Comparison of ENCODE assay signal across 29 cellular contexts in the genomic region with DNA sequence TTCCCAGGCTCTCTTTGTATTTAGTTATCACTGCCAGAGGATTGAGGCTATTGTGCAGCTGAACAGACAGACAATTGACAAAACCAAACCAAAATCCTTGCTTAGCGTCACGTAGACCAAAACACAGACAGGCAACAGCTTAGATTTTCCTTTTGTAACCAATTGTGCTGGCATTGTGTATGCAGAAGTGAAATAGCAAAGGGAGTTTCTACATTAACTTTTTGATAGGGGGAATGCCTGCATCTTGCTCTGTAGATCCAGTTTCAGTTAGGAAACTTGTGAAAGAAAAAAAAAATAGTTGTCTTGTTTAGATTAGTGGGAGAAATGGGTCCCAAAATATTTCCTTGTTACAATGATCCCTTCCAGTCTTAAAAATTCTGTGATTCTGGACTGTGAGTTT.
"Had no signal": no experiment of that assay in that cellular context is flagged by ENCODE, and none has a peak within 500 bp of the region (broad histone marks: within the 10 kb centered on the region; RNA-seq: fewer than 3 reads in every experiment).

No MANE protein-coding gene starts in this region.

- ATAC-seq: activated CD4-positive, CD25-positive, alpha-beta regulatory T cell treated with anti-CD3 and anti-CD28 coated beads, Interleukin-2, amount 50 U/mL, for 24 hours; gastroesophageal sphincter; left cardiac atrium; left ventricle myocardium superior; psoas muscle had no signal

- H3K27ac Mint-ChIP-seq: activated naive CD8-positive, alpha-beta T cell; mesothelial cell of epicardium; naive B cell; stimulated activated naive B cell treated with anti-CD40 and anti-IgM and Interleukin-4, amounts not matched to agents 10 μg/mL and 1 μg/mL and 100 μg/mL, for 72 hours had no signal

- H3K4me2 ChIP-seq: hepatocyte had no signal

- H3K9me3 ChIP-seq: gastroesophageal sphincter, psoas muscle, sigmoid colon, tibial nerve had no signal

- DNase-seq: activated CD4-positive, alpha-beta T cell treated with anti-CD3 and anti-CD28 coated beads for 48 hours; activated CD4-positive, alpha-beta T cell treated with anti-CD3 and anti-CD28 coated beads, Interleukin-2, amount 50 U/mL, for 48 hours; activated CD8-positive, alpha-beta memory T cell treated with anti-CD3 and anti-CD28 coated beads for 24 hours; activated effector memory CD4-positive, alpha-beta T cell treated with Interleukin-2 at 50 U/mL for 16 hours; activated naive CD4-positive, alpha-beta T cell treated with Interleukin-2 at 50 U/mL for 16 hours; anterior cingulate cortex; dermis blood vessel endothelial cell; effector CD4-positive, alpha-beta T cell; left cardiac atrium; left ventricle myocardium superior; naive B cell; occipital lobe; psoas muscle; sigmoid colon; small intestine; stimulated activated CD4-positive, alpha-beta T cell treated with anti-CD3 and anti-CD28 coated beads, Interleukin-1b, Interleukin-23, amount 100 ng/mL, for 48 hours; stimulated activated CD4-positive, alpha-beta T cell treated with anti-CD3 and anti-CD28 coated beads, Interleukin-4, amount 100 ng/mL, for 4 hours; stimulated activated CD8-positive, alpha-beta memory T cell treated with anti-CD3 and anti-CD28 coated beads, Interleukin-4, amount 100 ng/mL, for 48 hours; stimulated activated naive B cell treated with anti-CD40 and anti-IgM and Interleukin-4, amounts not matched to agents 10 μg/mL and 1 μg/mL and 100 μg/mL, for 72 hours had no signal

- H3K4me1 ChIP-seq: gastroesophageal sphincter, parathyroid adenoma, psoas muscle, tibial nerve had no signal

- H3K4me3 Mint-ChIP-seq: activated naive CD8-positive, alpha-beta T cell; mesothelial cell of epicardium; stimulated activated naive B cell treated with anti-CD40 and anti-IgM and Interleukin-4, amounts not matched to agents 10 μg/mL and 1 μg/mL and 100 μg/mL, for 72 hours had no signal

- H3K4me1 Mint-ChIP-seq: mesothelial cell of epicardium, naive B cell had no signal

- H3K79me2 ChIP-seq: hepatocyte, parathyroid adenoma had no signal

- FAIRE-seq: bronchial epithelial cell, endometrium, keratinocyte, small intestine had no signal

- H3K27me3 Mint-ChIP-seq: activated naive CD8-positive, alpha-beta T cell; naive B cell; stimulated activated naive B cell treated with anti-CD40 and anti-IgM and Interleukin-4, amounts not matched to agents 10 μg/mL and 1 μg/mL and 100 μg/mL, for 72 hours had no signal

- H3K27me3 ChIP-seq: gastroesophageal sphincter, hepatocyte, sigmoid colon, tibial nerve had no signal

- H3K9ac ChIP-seq: parathyroid adenoma had no signal

- H3K4me3 ChIP-seq: gastroesophageal sphincter, hepatocyte, psoas muscle, sigmoid colon, tibial nerve had no signal

- H2AFZ ChIP-seq: hepatocyte, parathyroid adenoma had no signal

- H3K27ac ChIP-seq: gastroesophageal sphincter, hepatocyte, parathyroid adenoma, psoas muscle, sigmoid colon, tibial nerve had no signal

- H3K36me3 ChIP-seq: gastroesophageal sphincter, sigmoid colon, tibial nerve had no signal
